ENCODE assay signal across 17 cellular contexts in the genomic region with DNA sequence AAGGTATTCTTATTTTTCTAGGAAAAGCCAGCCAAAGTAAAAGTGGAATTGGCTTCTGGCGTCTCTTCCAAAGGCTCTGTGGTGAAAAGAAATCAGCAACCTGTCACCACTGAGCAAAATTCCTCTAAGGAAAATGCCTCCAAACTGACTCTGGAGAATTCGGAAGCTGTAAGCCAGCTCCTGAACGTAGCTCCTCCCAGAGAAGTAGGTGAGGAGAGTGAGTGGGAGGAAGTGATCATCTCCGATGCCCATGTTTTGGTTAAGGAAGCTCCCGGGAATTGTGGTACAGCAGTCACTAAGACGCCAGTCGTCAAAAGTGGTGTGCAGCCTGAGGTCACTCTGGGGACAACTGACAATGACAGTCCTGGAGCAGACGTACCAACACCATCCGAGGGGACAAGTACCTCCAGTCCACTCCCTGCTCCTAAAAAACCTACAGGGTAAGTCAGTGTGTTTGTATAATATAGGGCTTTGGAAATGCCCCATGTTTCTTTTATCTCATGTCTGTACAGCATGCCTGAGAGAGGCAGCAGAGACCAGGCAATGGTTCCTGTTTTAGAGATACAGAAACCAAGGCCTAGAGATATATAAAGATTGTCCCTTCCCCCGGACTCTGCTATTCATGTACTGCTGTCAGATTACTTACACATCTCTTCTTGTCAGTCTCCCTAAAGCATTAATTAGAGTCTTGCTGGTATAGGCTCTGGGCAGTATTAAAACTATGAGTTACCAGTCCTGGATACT. TPM values are rescaled to one million over a fixed set of nuclear protein-coding genes. Genes with fewer than 3 reads are reported as not detected.
DNase-seq lines count a peak whose midpoint lies in the region; ATAC-seq and TF ChIP-seq lines count a peak whose summit lies in the region.
"Had no signal": no experiment of that assay in that cellular context is flagged by ENCODE, and none has a peak within 500 bp of the region (broad histone marks: within the 10 kb centered on the region; RNA-seq: fewer than 3 reads in every experiment).

No MANE protein-coding gene starts in this region.

- H3K4me1 ChIP-seq in right atrium auricular region (peaks cover 0 to 42% of the 10 kb centered on the region in 2 donors), skeletal muscle tissue (ENCODE audit: control insufficient read depth in 3 of 3, insufficient read depth in 3 of 3, low read length in 3 of 3) (peaks cover 7 to 24% (median 11%) of the 10 kb centered on the region in 3 donors)
- H3K4me1 ChIP-seq: right lobe of liver had no signal

- H3K36me3 ChIP-seq in right atrium auricular region: peaks cover 69% of the 10 kb centered on the region
- peaks cover 11 to 52% (median 38%) of the 10 kb centered on the region in 3 donors for H3K36me3 ChIP-seq in skeletal muscle tissue (ENCODE audit: control insufficient read depth in 3 of 3, insufficient read depth in 3 of 3, low read length in 3 of 3)

- H3K27ac Mint-ChIP-seq in stimulated activated naive CD8-positive, alpha-beta T cell treated with anti-CD3 and anti-CD28 coated beads, Interleukin-15, amount 100 ng/mL, for 72 hours: no peak overlapping the region
- H3K27ac Mint-ChIP-seq: CD8-positive, alpha-beta memory T cell; H9; natural killer cell; stimulated activated naive CD8-positive, alpha-beta T cell treated with anti-CD3 and anti-CD28 coated beads, Interleukin-15, Interleukin-2, amounts not matched to agents 100 ng/mL and 50 ng/mL, for 24 hours had no signal

- in situ Hi-C loops in astrocyte of the cerebellum (cut with HindIII; ENCODE audit: low sequenced_read_pairs): no loop called here

- no peaks in the 10 kb centered on the region for H3K9me3 ChIP-seq in right atrium auricular region
- no peaks in the 10 kb centered on the region for H3K9me3 ChIP-seq in skeletal muscle tissue (ENCODE audit: control insufficient read depth in 3 of 3, low read length in 3 of 3)
- H3K9me3 ChIP-seq: right lobe of liver had no signal

- H3K4me1 Mint-ChIP-seq in stimulated activated naive CD8-positive, alpha-beta T cell treated with anti-CD3 and anti-CD28 coated beads, Interleukin-15, amount 100 ng/mL, for 72 hours: peaks cover 19% of the 10 kb centered on the region

- H3K27me3 Mint-ChIP-seq in stimulated activated naive CD8-positive, alpha-beta T cell treated with anti-CD3 and anti-CD28 coated beads, Interleukin-15, amount 100 ng/mL, for 72 hours: no peaks in the 10 kb centered on the region
- H3K27me3 Mint-ChIP-seq: CD8-positive, alpha-beta memory T cell; stimulated activated naive CD8-positive, alpha-beta T cell treated with anti-CD3 and anti-CD28 coated beads, Interleukin-15, Interleukin-2, amounts not matched to agents 100 ng/mL and 50 ng/mL, for 24 hours had no signal

- no peak for ATAC-seq in stimulated activated naive CD8-positive, alpha-beta T cell treated with anti-CD3 and anti-CD28 coated beads, Interleukin-15, amount 100 ng/mL, for 72 hours
- no peak for ATAC-seq in GM19452 (IDR thresholded peaks at IDR 0.05; ENCODE audit: unreplicated experiment)

- H3K27ac ChIP-seq in right atrium auricular region (peak overlapping the region; percentile 2 to 30), skeletal muscle tissue (ENCODE audit: low read depth, low read length) (peak overlapping the region; percentile 78)
- H3K27ac ChIP-seq: right lobe of liver had no signal

- peak overlapping the region in 2 of 3 donors; percentile 14 to 54 for H3K9ac ChIP-seq in skeletal muscle tissue (ENCODE audit: low read depth in 1 of 3, low read length in 3 of 3)

- peak; percentile 27 to 47 for DNase-seq in Kasumi-1 (lab: John Stamatoyannopoulos, UW)
- no peak for DNase-seq in astrocyte of the cerebellum (ENCODE audit: low read depth)
- no peak for DNase-seq in right atrium auricular region (ENCODE audit: low spot score)
- DNase-seq in GF-D8 (lab: John Stamatoyannopoulos, UW): no peak
- DNase-seq in stimulated activated naive CD8-positive, alpha-beta T cell treated with anti-CD3 and anti-CD28 coated beads, Interleukin-15, amount 100 ng/mL, for 72 hours: no peak
- DNase-seq in NCI-H2196 treated with DMSO at 0.1 percent for 48 hours (lab: John Stamatoyannopoulos, UW; ENCODE audit: unreplicated experiment): no peak
- DNase-seq: activated CD4-positive, CD25-positive, alpha-beta regulatory T cell treated with anti-CD3 and anti-CD28 coated beads, Interleukin-2, amount 50 U/mL, for 72 hours; activated T-cell treated with anti-CD3 and anti-CD28 coated beads, Interleukin-2, amount 50 U/mL, for 1 hour; amniotic stem cell; CD8-positive, alpha-beta memory T cell; H9; natural killer cell; NCI-H2171; right lobe of liver had no signal

- H3K4me3 ChIP-seq in astrocyte of the cerebellum (ENCODE audit: low read depth, low read length) (no peak overlapping the region), right atrium auricular region (no peak overlapping the region), skeletal muscle tissue (ENCODE audit: low read length in 3 of 3) (no peak overlapping the region)
- H3K4me3 ChIP-seq: right lobe of liver had no signal

- TF ChIP-seq CTCF in astrocyte of the cerebellum (IDR thresholded peaks at IDR 0.05; ENCODE audit: low read depth, low read length, missing control alignments) (peak; percentile 12), right atrium auricular region (IDR thresholded peaks at IDR 0.05) (peak in 1 of 2 donors; percentile 49)

- no peak overlapping the region for H3K4me3 Mint-ChIP-seq in stimulated activated naive CD8-positive, alpha-beta T cell treated with anti-CD3 and anti-CD28 coated beads, Interleukin-15, amount 100 ng/mL, for 72 hours
- H3K4me3 Mint-ChIP-seq: CD8-positive, alpha-beta memory T cell; H9; natural killer cell; stimulated activated naive CD8-positive, alpha-beta T cell treated with anti-CD3 and anti-CD28 coated beads, Interleukin-15, Interleukin-2, amounts not matched to agents 100 ng/mL and 50 ng/mL, for 24 hours had no signal

- H3K9me3 Mint-ChIP-seq in stimulated activated naive CD8-positive, alpha-beta T cell treated with anti-CD3 and anti-CD28 coated beads, Interleukin-15, amount 100 ng/mL, for 72 hours: no peaks in the 10 kb centered on the region
- H3K9me3 Mint-ChIP-seq: CD8-positive, alpha-beta memory T cell; H9; natural killer cell; stimulated activated naive CD8-positive, alpha-beta T cell treated with anti-CD3 and anti-CD28 coated beads, Interleukin-15, Interleukin-2, amounts not matched to agents 100 ng/mL and 50 ng/mL, for 24 hours had no signal

- no peaks in the 10 kb centered on the region for H3K27me3 ChIP-seq in right atrium auricular region
- no peaks in the 10 kb centered on the region for H3K27me3 ChIP-seq in skeletal muscle tissue (ENCODE audit: control insufficient read depth in 3 of 3, insufficient read depth in 3 of 3, low read length in 3 of 3)
- H3K27me3 ChIP-seq: right lobe of liver had no signal

RNA-seq across cellular contexts. Expression of a gene that starts 23.9 kb away (rescaled TPM):
- total RNA-seq in right atrium auricular region (10 to 100 TPM; 18.4 to 21.1 TPM), skeletal muscle tissue (14.1 TPM)

RNA-seq across cellular contexts. Expression of a gene that starts 24.0 kb away (rescaled TPM):
- total RNA-seq in right atrium auricular region: 1 to 10 TPM; 1.6 to 2.3 TPM
- 6.3 TPM for total RNA-seq in skeletal muscle tissue

Comparison
In these comparisons a context has a peak if more than half of its experiments do, and no peak if none do; other contexts are left out.
1. DNase-seq: peak in Kasumi-1 (2 of 2); none in astrocyte of the cerebellum (single experiment), right atrium auricular region (single experiment), GF-D8 (single experiment), stimulated activated naive CD8-positive, alpha-beta T cell treated with anti-CD3 and anti-CD28 coated beads, Interleukin-15, amount 100 ng/mL, for 72 hours (0 of 2) and NCI-H2196 treated with DMSO at 0.1 percent for 48 hours (single experiment).